Comparison of ENCODE assay signal across 12 cellular contexts in the genomic region with DNA sequence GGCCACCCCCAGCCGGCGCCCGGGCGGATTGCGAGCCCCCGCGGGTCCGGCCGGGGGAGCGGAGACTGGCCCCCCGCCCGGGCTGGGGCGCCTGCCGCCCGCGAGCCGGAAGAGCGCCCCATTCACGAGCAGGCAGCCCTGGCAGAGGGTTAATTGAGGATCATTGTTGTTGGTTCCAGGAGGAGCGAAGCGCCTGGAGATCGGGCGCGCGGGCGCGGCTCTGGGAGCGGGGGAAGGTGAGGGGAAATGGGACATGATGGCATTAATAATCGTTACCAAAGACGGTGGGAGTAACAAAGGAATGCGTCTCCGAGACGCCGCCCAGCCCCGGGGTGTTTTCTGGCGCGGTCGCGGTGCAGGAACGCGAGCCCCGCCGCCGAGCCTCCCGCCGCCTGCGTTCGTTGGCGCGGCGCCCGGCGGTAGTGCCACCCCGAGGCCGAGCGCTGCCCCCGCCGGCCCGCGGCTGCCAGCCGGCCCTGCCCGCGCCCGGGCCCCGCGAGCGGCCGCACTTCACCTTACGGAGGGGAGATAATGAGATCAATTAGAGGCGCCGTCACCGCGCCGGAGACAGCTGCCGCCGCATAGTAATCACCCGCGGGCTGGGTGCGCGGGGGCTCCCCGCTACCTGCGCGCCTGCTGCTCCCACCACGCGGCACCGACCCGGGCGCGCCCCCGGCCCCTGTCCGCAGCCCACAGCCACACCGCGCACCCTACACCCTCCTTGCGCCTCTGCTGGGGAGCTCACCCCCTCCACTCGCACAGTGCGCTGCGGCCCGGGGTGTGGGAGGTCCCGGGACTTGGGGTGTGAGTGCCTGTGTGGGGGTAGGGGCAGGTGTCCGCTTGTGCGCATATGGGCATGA. TPM values are rescaled to one million over a fixed set of nuclear protein-coding genes. Genes with fewer than 3 reads are reported as not detected.
DNase-seq lines count a peak whose midpoint lies in the region; ATAC-seq and TF ChIP-seq lines count a peak whose summit lies in the region.
"Had no signal": no experiment of that assay in that cellular context is flagged by ENCODE, and none has a peak within 500 bp of the region (broad histone marks: within the 10 kb centered on the region; RNA-seq: fewer than 3 reads in every experiment).

No MANE protein-coding gene starts in this region.

- no peak overlapping the region for H3K9ac ChIP-seq in mammary epithelial cell (ENCODE audit: insufficient read depth, low read length)

- 20% methylated on average over 5 of the region's 101 CpGs for WGBS in mammary epithelial cell (ENCODE audit: low coverage, missing lambda C conversion rate)
- 5 to 6% methylated on average over 41 to 67 of the region's 101 CpGs for WGBS in mesodermal cell (ENCODE audit: insufficient coverage in 2 of 2), 2 experiments

- CTCF ChIA-PET in mammary epithelial cell (lab: Charles Lee; ENCODE audit: low non-redundant PET) = no interaction called here

- H4K20me1 ChIP-seq in mammary epithelial cell (ENCODE audit: insufficient read depth, low read length) = no peaks in the 10 kb centered on the region

- H3K9me3 ChIP-seq in breast epithelium (no peaks in the 10 kb centered on the region), mammary epithelial cell (replicated peaks; ENCODE audit: insufficient read depth, low read length) (peaks cover 26% of the 10 kb centered on the region), mesodermal cell (ENCODE audit: control insufficient read depth, low read length) (no peaks in the 10 kb centered on the region), upper lobe of right lung (no peaks in the 10 kb centered on the region)

- TF ChIP-seq POLR2A in breast epithelium (IDR thresholded peaks at IDR 0.05) = no peak

- H3K27ac ChIP-seq in breast epithelium (no peak overlapping the region), mammary epithelial cell (ENCODE audit: insufficient read depth, low read depth, low read length) (no peak overlapping the region), cingulate gyrus (ENCODE audit: low read depth, low read length) (peak overlapping the region; percentile 51), mesodermal cell (ENCODE audit: low read depth, low read length, severe bottlenecking) (no peak overlapping the region), upper lobe of right lung (no peak overlapping the region)

- in situ Hi-C loops in mammary epithelial cell (cut with MboI; ENCODE audit: low sequenced_read_pairs in 2 of 2) = no loop called here

- H3K4me2 ChIP-seq in mammary epithelial cell (ENCODE audit: insufficient read depth, low read depth, low read length) = no peak overlapping the region

- no TSS peak for BruUV-seq in mammary epithelial cell (replicated peaks; lab: Mats Ljungman, UMichigan)

- ATAC-seq in upper lobe of right lung = peak; percentile 30
- no peak for ATAC-seq in HG02642 (IDR thresholded peaks at IDR 0.05; ENCODE audit: poor library complexity, unreplicated experiment)
- ATAC-seq in GM18517 (IDR thresholded peaks at IDR 0.05; ENCODE audit: unreplicated experiment) = no peak

- dilution Hi-C loops in mammary epithelial cell (cut with HindIII; ENCODE audit: low sequenced_read_pairs) = no loop called here

- TF ChIP-seq CTCF in breast epithelium (IDR thresholded peaks at IDR 0.05) (no peak), mammary epithelial cell (conservative IDR thresholded peaks at IDR 0.05 in 1 of 2, IDR thresholded peaks at IDR 0.05 in 1 of 2; ENCODE audit: extremely low read depth in 1 of 2, insufficient read depth in 1 of 2, low read depth in 1 of 2, low read length in 2 of 2) (no peak), upper lobe of right lung (IDR thresholded peaks at IDR 0.05) (no peak)

- intact Hi-C loops in breast epithelium (cut with DNase I; ENCODE audit: low total_unique reads) (no loop called here), mammary epithelial cell (cut with micrococcal nuclease) (no loop called here), upper lobe of right lung (cut with DNase I) (no loop called here)

- H3K27me3 ChIP-seq in breast epithelium (peaks cover 0 to 43% of the 10 kb centered on the region in 2 donors), mammary epithelial cell (ENCODE audit: insufficient read depth, low read length) (peaks cover 2% of the 10 kb centered on the region), upper lobe of right lung (peaks cover 37% of the 10 kb centered on the region)

- no peak overlapping the region for H2AFZ ChIP-seq in mammary epithelial cell (ENCODE audit: low read depth, low read length)

- H3K4me3 ChIP-seq in breast epithelium (peak overlapping the region in 2 of 3 donors; percentile 30 to 45), mammary epithelial cell (replicated peaks in 1 of 3; ENCODE audit: insufficient read depth in 1 of 3, low read depth in 2 of 3, low read length in 3 of 3) (no peak overlapping the region), mesodermal cell (ENCODE audit: extremely low read depth, insufficient read depth, low read length, poor library complexity, severe bottlenecking) (peak overlapping the region; percentile 27), upper lobe of right lung (no peak overlapping the region)

- DNase-seq in breast epithelium (ENCODE audit: low spot score in 2 of 2) (no peak), mammary epithelial cell (no peak), upper lobe of right lung (no peak)
- no peak for DNase-seq in activated CD4-positive, CD25-positive, alpha-beta regulatory T cell (lab: John Stamatoyannopoulos, UW)
- DNase-seq: NCI-H345, occipital lobe, T-helper 1 cell had no signal

- H3K4me1 ChIP-seq in breast epithelium (no peaks in the 10 kb centered on the region), mammary epithelial cell (ENCODE audit: insufficient read depth, low read length) (no peaks in the 10 kb centered on the region), mesodermal cell (ENCODE audit: control insufficient read depth, insufficient read depth, low read length, poor library complexity, severe bottlenecking) (no peaks in the 10 kb centered on the region), upper lobe of right lung (no peaks in the 10 kb centered on the region)

- H3K36me3 ChIP-seq in breast epithelium (no peaks in the 10 kb centered on the region), mammary epithelial cell (ENCODE audit: insufficient read depth, low read length) (no peaks in the 10 kb centered on the region), mesodermal cell (ENCODE audit: control insufficient read depth, insufficient read depth, low read length) (no peaks in the 10 kb centered on the region), upper lobe of right lung (no peaks in the 10 kb centered on the region)

- H3K79me2 ChIP-seq in mammary epithelial cell (ENCODE audit: insufficient read depth, low read length) = no peaks in the 10 kb centered on the region

RNA-seq across cellular contexts. Expression of gene ZNF536, which starts 2.8 kb away (rescaled TPM):
- total RNA-seq in breast epithelium = under 1 TPM in 2 of 3 donors, not detected in 1; under 0.01 to 0.15 TPM
- not detected for total RNA-seq in mammary epithelial cell
- polyA plus RNA-seq in mammary epithelial cell = not detected
- polyA minus RNA-seq in mammary epithelial cell = not detected
- polyA plus RNA-seq in mesodermal cell (2013, experiment 1 of 2) = 0.22 TPM
- polyA plus RNA-seq in mesodermal cell (2013, experiment 2 of 2) = 0.20 TPM
- 0.09 TPM for total RNA-seq in upper lobe of right lung
- polyA plus RNA-seq: IgD-negative memory B cell had no signal

Comparison
In these comparisons a context has a peak if more than half of its experiments do, and no peak if none do; other contexts are left out.
1. H3K4me3 ChIP-seq: peak in breast epithelium (2 of 3) and mesodermal cell (single experiment); none in mammary epithelial cell (0 of 3) and upper lobe of right lung (single experiment).